ENCODE assay signal across 25 cellular contexts in the genomic region with DNA sequence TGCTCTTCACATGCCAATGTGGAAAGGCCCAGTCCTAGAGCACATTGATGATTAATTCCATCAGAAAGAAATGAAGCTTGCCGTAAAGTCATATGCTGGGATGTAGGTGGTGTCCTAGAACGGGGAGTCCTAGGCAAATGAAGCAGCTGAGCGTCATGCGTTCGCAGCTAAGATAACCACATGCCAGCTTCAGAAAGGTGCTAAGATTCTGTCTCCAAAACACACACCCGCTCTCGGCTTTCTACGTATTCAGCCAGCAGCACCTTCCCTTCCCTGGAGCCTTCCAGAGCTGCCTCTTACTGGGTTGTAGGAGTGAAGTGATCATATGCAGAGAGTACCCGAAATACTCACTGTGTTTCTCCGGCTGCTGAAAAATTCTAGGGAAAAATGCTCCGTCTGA.
"Had no signal": no experiment of that assay in that cellular context is flagged by ENCODE, and none has a peak within 500 bp of the region (broad histone marks: within the 10 kb centered on the region; RNA-seq: fewer than 3 reads in every experiment).

No MANE protein-coding gene starts in this region.

- H3K9me3 ChIP-seq: ascending aorta, heart right ventricle, left lung, ovary, right lobe of liver, stomach, testis, vagina had no signal

- H3K4me1 Mint-ChIP-seq: activated CD4-positive, alpha-beta T cell treated with anti-CD3 and anti-CD28 coated beads, Interleukin-2, amount 10 ng/mL, durations not matched to agents 7 days and 5 days; activated naive CD4-positive, alpha-beta T cell treated with anti-CD3 and anti-CD28 coated beads, Interleukin-2, amount 50 U/mL, for 24 hours had no signal

- H3K4me3 Mint-ChIP-seq: activated CD4-positive, alpha-beta T cell treated with anti-CD3 and anti-CD28 coated beads, Interleukin-2, amount 10 ng/mL, durations not matched to agents 7 days and 5 days; activated CD8-positive, alpha-beta T cell treated with anti-CD3 and anti-CD28 coated beads, Interleukin-2, amount 10 ng/mL, durations not matched to agents 7 days and 5 days; activated naive CD4-positive, alpha-beta T cell treated with anti-CD3 and anti-CD28 coated beads, Interleukin-2, amount 50 U/mL, for 24 hours; activated T-helper 1 cell treated with anti-CD3 and anti-CD28 coated beads, Interleukin-12 subunit alpha, Interleukin-12 subunit beta, Interleukin-2, Interleukin-4 antibody, amounts not matched to agents 30 ng/mL and 10 ng/mL and 1 ng/mL, durations not matched to agents 14 hours and 24 hours and 36 hours; naive thymus-derived CD8-positive, alpha-beta T cell; stimulated activated effector memory CD8-positive, alpha-beta T cell treated with anti-CD3 and anti-CD28 coated beads, Interleukin-12 subunit alpha, Interleukin-12 subunit beta, amount 100 ng/mL, for 72 hours had no signal

- H3K36me3 Mint-ChIP-seq: naive thymus-derived CD8-positive, alpha-beta T cell had no signal

- H3K4me1 ChIP-seq: left lung, stomach, testis, vagina had no signal

- DNase-seq: activated CD4-positive, alpha-beta T cell treated with anti-CD3 and anti-CD28 coated beads, Interleukin-2, amount 10 ng/mL, durations not matched to agents 7 days and 5 days; activated CD4-positive, CD25-positive, alpha-beta regulatory T cell treated with anti-CD3 and anti-CD28 coated beads, Interleukin-2, amount 50 U/mL, for 72 hours; activated CD8-positive, alpha-beta T cell treated with anti-CD3 and anti-CD28 coated beads, Interleukin-2, amount 10 ng/mL, durations not matched to agents 7 days and 5 days; activated gamma-delta T cell; heart right ventricle; kidney; left lung; naive thymus-derived CD8-positive, alpha-beta T cell; ovary; right lobe of liver; stimulated activated CD4-positive, alpha-beta T cell treated with anti-CD3 and anti-CD28 coated beads, Interleukin-2, amount 100 ng/mL, for 24 hours; stomach; T-helper 1 cell; testis; trophoblast cell; WERI-Rb-1 had no signal

- H3K36me3 ChIP-seq: ascending aorta, heart right ventricle, left lung, ovary, right lobe of liver, stomach, vagina, WERI-Rb-1 had no signal

- H3K27ac ChIP-seq: ascending aorta, coronary artery, epithelial cell of prostate, heart right ventricle, left lung, ovary, right lobe of liver, skin epidermis, stomach, testis, vagina, WERI-Rb-1 had no signal

- H3K9me3 Mint-ChIP-seq: activated CD4-positive, alpha-beta T cell treated with anti-CD3 and anti-CD28 coated beads, Interleukin-2, amount 10 ng/mL, durations not matched to agents 7 days and 5 days; activated naive CD4-positive, alpha-beta T cell treated with anti-CD3 and anti-CD28 coated beads, Interleukin-2, amount 50 U/mL, for 24 hours; activated T-helper 1 cell treated with anti-CD3 and anti-CD28 coated beads, Interleukin-12 subunit alpha, Interleukin-12 subunit beta, Interleukin-2, Interleukin-4 antibody, amounts not matched to agents 30 ng/mL and 10 ng/mL and 1 ng/mL, durations not matched to agents 14 hours and 24 hours and 36 hours; naive thymus-derived CD8-positive, alpha-beta T cell; stimulated activated effector memory CD8-positive, alpha-beta T cell treated with anti-CD3 and anti-CD28 coated beads, Interleukin-12 subunit alpha, Interleukin-12 subunit beta, amount 100 ng/mL, for 72 hours had no signal

- H3K4me3 ChIP-seq: ascending aorta, coronary artery, heart right ventricle, left lung, lung, ovary, right lobe of liver, skin epidermis, stomach, testis, vagina had no signal

- H3K27me3 Mint-ChIP-seq: activated naive CD4-positive, alpha-beta T cell treated with anti-CD3 and anti-CD28 coated beads, Interleukin-2, amount 50 U/mL, for 24 hours had no signal

- H3K27me3 ChIP-seq: ascending aorta, heart right ventricle, left lung, ovary, right lobe of liver, stomach, testis, vagina had no signal

- H3K27ac Mint-ChIP-seq: activated CD4-positive, alpha-beta T cell treated with anti-CD3 and anti-CD28 coated beads, Interleukin-2, amount 10 ng/mL, durations not matched to agents 7 days and 5 days; activated CD8-positive, alpha-beta T cell treated with anti-CD3 and anti-CD28 coated beads, Interleukin-2, amount 10 ng/mL, durations not matched to agents 7 days and 5 days; activated naive CD4-positive, alpha-beta T cell treated with anti-CD3 and anti-CD28 coated beads, Interleukin-2, amount 50 U/mL, for 24 hours; activated T-helper 1 cell treated with anti-CD3 and anti-CD28 coated beads, Interleukin-12 subunit alpha, Interleukin-12 subunit beta, Interleukin-2, Interleukin-4 antibody, amounts not matched to agents 30 ng/mL and 10 ng/mL and 1 ng/mL, durations not matched to agents 14 hours and 24 hours and 36 hours; stimulated activated effector memory CD8-positive, alpha-beta T cell treated with anti-CD3 and anti-CD28 coated beads, Interleukin-12 subunit alpha, Interleukin-12 subunit beta, amount 100 ng/mL, for 72 hours had no signal
